Comparison of ENCODE assay signal across 18 cellular contexts in the genomic region with DNA sequence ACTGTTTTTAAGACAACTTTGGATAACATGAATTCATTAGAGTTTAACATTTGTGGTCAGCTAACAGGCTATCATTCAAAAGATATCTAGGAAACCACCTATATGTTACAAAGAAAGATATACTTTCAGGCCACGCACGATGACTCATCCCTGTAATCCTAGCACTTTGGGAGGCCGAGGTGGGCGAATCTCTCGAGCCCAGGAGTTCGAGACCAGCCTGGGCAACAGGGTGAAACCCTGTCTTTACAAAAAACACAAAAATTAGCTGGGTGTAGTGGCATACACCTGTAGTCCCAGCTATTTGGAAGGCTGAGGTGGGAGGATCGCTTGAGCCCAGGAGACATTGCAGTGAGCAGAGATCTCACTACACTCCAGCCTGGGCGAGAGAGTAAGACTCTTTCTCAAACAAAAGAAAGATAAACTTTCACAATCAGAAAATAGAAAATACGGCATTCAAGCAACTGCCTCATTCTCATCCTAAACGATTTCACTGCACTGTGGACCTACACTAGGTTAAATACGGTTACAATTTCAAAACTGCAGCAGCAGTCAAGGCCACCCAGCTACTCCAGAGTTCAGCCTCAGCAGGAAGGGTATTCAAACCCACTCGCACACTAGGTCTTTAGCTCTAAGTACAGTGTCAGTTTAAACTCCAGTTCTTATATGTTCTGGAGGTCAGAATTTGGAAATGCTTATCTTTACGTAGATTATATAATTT.
DNase-seq lines count a peak whose midpoint lies in the region; ATAC-seq and TF ChIP-seq lines count a peak whose summit lies in the region.
"Had no signal": no experiment of that assay in that cellular context is flagged by ENCODE, and none has a peak within 500 bp of the region (broad histone marks: within the 10 kb centered on the region; RNA-seq: fewer than 3 reads in every experiment).

No MANE protein-coding gene starts in this region.

- H3K4me1 ChIP-seq in BE2C, result peaks cover 6% of the 10 kb centered on the region; the same call in 1 of the 2 replicates
- H3K4me1 ChIP-seq: esophagus muscularis mucosa, suprapubic skin had no signal

- peak; percentile 18 for DNase-seq in activated naive CD4-positive, alpha-beta T cell treated with anti-CD3 and anti-CD28 coated beads for 36 hours
- DNase-seq in activated naive CD4-positive, alpha-beta T cell treated with anti-CD3 and anti-CD28 coated beads, Interleukin-2, amount 50 U/mL, for 72 hours (ENCODE audit: low spot score in 2 of 2), result no peak
- no peak for DNase-seq in WTC11 (ENCODE audit: low spot score)
- no peak for DNase-seq in left lobe of liver (ENCODE audit: low spot score)
- no peak for DNase-seq in C1 segment of cervical spinal cord (lab: John Stamatoyannopoulos, UW)
- no peak for DNase-seq in BE2C
- DNase-seq: activated naive CD8-positive, alpha-beta T cell treated with anti-CD3 and anti-CD28 coated beads, Interleukin-2, amount 10 ng/mL, durations not matched to agents 7 days and 5 days; immature natural killer cell; naive B cell; NCI-H1694 treated with DMSO at 0.1 percent for 48 hours; NCI-H510A; stimulated activated CD4-positive, alpha-beta T cell treated with anti-CD3 and anti-CD28 coated beads, Interleukin-2, amount 100 ng/mL, for 48 hours had no signal

- H3K4me3 Mint-ChIP-seq in activated naive CD4-positive, alpha-beta T cell treated with anti-CD3 and anti-CD28 coated beads for 36 hours, result no peak overlapping the region
- no peak overlapping the region for H3K4me3 Mint-ChIP-seq in WTC11
- H3K4me3 Mint-ChIP-seq: activated naive CD8-positive, alpha-beta T cell treated with anti-CD3 and anti-CD28 coated beads, Interleukin-2, amount 10 ng/mL, durations not matched to agents 7 days and 5 days; immature natural killer cell had no signal

- H3K27ac Mint-ChIP-seq in activated naive CD4-positive, alpha-beta T cell treated with anti-CD3 and anti-CD28 coated beads for 36 hours, result no peak overlapping the region
- H3K27ac Mint-ChIP-seq in activated naive CD4-positive, alpha-beta T cell treated with anti-CD3 and anti-CD28 coated beads, Interleukin-2, amount 50 U/mL, for 72 hours, result no peak overlapping the region
- H3K27ac Mint-ChIP-seq in WTC11, result no peak overlapping the region
- H3K27ac Mint-ChIP-seq: activated naive CD8-positive, alpha-beta T cell treated with anti-CD3 and anti-CD28 coated beads, Interleukin-2, amount 10 ng/mL, durations not matched to agents 7 days and 5 days; immature natural killer cell had no signal

- no peaks in the 10 kb centered on the region for H3K36me3 Mint-ChIP-seq in activated naive CD4-positive, alpha-beta T cell treated with anti-CD3 and anti-CD28 coated beads for 36 hours (ENCODE audit: low read depth)
- H3K36me3 Mint-ChIP-seq in activated naive CD4-positive, alpha-beta T cell treated with anti-CD3 and anti-CD28 coated beads, Interleukin-2, amount 50 U/mL, for 72 hours, result peaks cover 0 to 8% of the 10 kb centered on the region in 2 donors
- H3K36me3 Mint-ChIP-seq in WTC11, result no peaks in the 10 kb centered on the region
- H3K36me3 Mint-ChIP-seq: immature natural killer cell, naive B cell had no signal

- H3K36me3 ChIP-seq in BE2C, result no peaks in the 10 kb centered on the region
- H3K36me3 ChIP-seq: esophagus muscularis mucosa, SJSA1, suprapubic skin had no signal

- TF ChIP-seq CTCF in WTC11 (IDR thresholded peaks at IDR 0.05) (no peak), BE2C (IDR thresholded peaks at IDR 0.05; ENCODE audit: low read depth, low read length) (no peak)

- peaks cover 18% of the 10 kb centered on the region for H3K4me1 Mint-ChIP-seq in activated naive CD4-positive, alpha-beta T cell treated with anti-CD3 and anti-CD28 coated beads for 36 hours (ENCODE audit: low read depth)
- H3K4me1 Mint-ChIP-seq in WTC11, result peaks cover 22% of the 10 kb centered on the region
- H3K4me1 Mint-ChIP-seq: immature natural killer cell had no signal

- CTCF ChIA-PET in activated naive CD4-positive, alpha-beta T cell treated with anti-CD3 and anti-CD28 coated beads for 36 hours (lab: Charles Lee), result no interaction called here
- CTCF ChIA-PET in WTC11 (lab: Charles Lee), result interaction anchor here (0.6 to 1.5 kb wide), 2 partner anchors 40 to 253 kb away, joined by 3 to 4 read pairs; no protein-coding TSS in a partner anchor

- H3K4me3 ChIP-seq in BE2C (ENCODE audit: low read depth, low read length), result no peak overlapping the region
- H3K4me3 ChIP-seq: esophagus muscularis mucosa, lung, SJSA1, suprapubic skin had no signal

- H3K9me3 ChIP-seq in BE2C, result no peaks in the 10 kb centered on the region; the same call in 1 of the 2 replicates
- H3K9me3 ChIP-seq: esophagus muscularis mucosa, SJSA1, suprapubic skin had no signal

- ATAC-seq in activated naive CD4-positive, alpha-beta T cell treated with anti-CD3 and anti-CD28 coated beads, Interleukin-2, amount 50 U/mL, for 72 hours, result no peak
- ATAC-seq in HG02852 (IDR thresholded peaks at IDR 0.05; ENCODE audit: unreplicated experiment) (peak; percentile 38), WTC11 (peak; percentile 68), left lobe of liver (peak; percentile 58), HG03135 (IDR thresholded peaks at IDR 0.05; ENCODE audit: unreplicated experiment) (no peak)

- intact Hi-C loops in activated naive CD4-positive, alpha-beta T cell treated with anti-CD3 and anti-CD28 coated beads for 36 hours (cut with micrococcal nuclease), result loop anchor here (5.0 kb wide), 3 partner anchors 80 to 170 kb away; no protein-coding TSS in a partner anchor

- H3K27me3 Mint-ChIP-seq in activated naive CD4-positive, alpha-beta T cell treated with anti-CD3 and anti-CD28 coated beads for 36 hours (ENCODE audit: low read depth), result no peaks in the 10 kb centered on the region
- H3K27me3 Mint-ChIP-seq in WTC11 (ENCODE audit: low read depth), result no peaks in the 10 kb centered on the region
- H3K27me3 Mint-ChIP-seq: activated naive CD8-positive, alpha-beta T cell treated with anti-CD3 and anti-CD28 coated beads, Interleukin-2, amount 10 ng/mL, durations not matched to agents 7 days and 5 days; naive B cell had no signal

- no peaks in the 10 kb centered on the region for H3K9me3 Mint-ChIP-seq in activated naive CD4-positive, alpha-beta T cell treated with anti-CD3 and anti-CD28 coated beads for 36 hours
- peaks cover 0 to 7% of the 10 kb centered on the region in 2 donors for H3K9me3 Mint-ChIP-seq in activated naive CD4-positive, alpha-beta T cell treated with anti-CD3 and anti-CD28 coated beads, Interleukin-2, amount 50 U/mL, for 72 hours
- H3K9me3 Mint-ChIP-seq in WTC11, result no peaks in the 10 kb centered on the region
- H3K9me3 Mint-ChIP-seq: immature natural killer cell had no signal

- H3K27me3 ChIP-seq in BE2C, result no peaks in the 10 kb centered on the region
- H3K27me3 ChIP-seq: esophagus muscularis mucosa, SJSA1, suprapubic skin had no signal

- POLR2A ChIA-PET in WTC11 (lab: Charles Lee), result no interaction called here

TF ChIP-seq in WTC11, 78 proteins besides CTCF, POLR2A, EP300 and RAD21 (continues in another document):
- TF ChIP-seq SP1 (CRISPR knock-in tag; conservative IDR thresholded peaks at IDR 0.05) (no peak), ESRRA (CRISPR knock-in tag; IDR thresholded peaks at IDR 0.05; ENCODE audit: borderline replicate concordance) (no peak), JAZF1 (CRISPR knock-in tag; IDR thresholded peaks at IDR 0.05) (no peak), ZMAT4 (CRISPR knock-in tag; IDR thresholded peaks at IDR 0.05) (no peak), ELF4 (CRISPR knock-in tag; IDR thresholded peaks at IDR 0.05; ENCODE audit: low read depth) (no peak), E2F4 (CRISPR knock-in tag; IDR thresholded peaks at IDR 0.05; ENCODE audit: borderline replicate concordance, low read depth) (no peak), ATF1 (CRISPR knock-in tag; IDR thresholded peaks at IDR 0.05) (no peak), KAT7 (CRISPR knock-in tag; IDR thresholded peaks at IDR 0.05; ENCODE audit: borderline replicate concordance) (no peak), ZNF138 (CRISPR knock-in tag; conservative IDR thresholded peaks at IDR 0.05) (no peak), ZNF396 (CRISPR knock-in tag; IDR thresholded peaks at IDR 0.05; ENCODE audit: borderline replicate concordance) (no peak), TEAD1 (CRISPR knock-in tag; IDR thresholded peaks at IDR 0.05) (no peak), ZNF317 (CRISPR knock-in tag; IDR thresholded peaks at IDR 0.05; ENCODE audit: borderline replicate concordance, low read depth) (no peak), MAX (CRISPR knock-in tag; IDR thresholded peaks at IDR 0.05) (no peak), GTF2I (CRISPR knock-in tag; conservative IDR thresholded peaks at IDR 0.05) (no peak)
- TF ChIP-seq, protein P1, sequence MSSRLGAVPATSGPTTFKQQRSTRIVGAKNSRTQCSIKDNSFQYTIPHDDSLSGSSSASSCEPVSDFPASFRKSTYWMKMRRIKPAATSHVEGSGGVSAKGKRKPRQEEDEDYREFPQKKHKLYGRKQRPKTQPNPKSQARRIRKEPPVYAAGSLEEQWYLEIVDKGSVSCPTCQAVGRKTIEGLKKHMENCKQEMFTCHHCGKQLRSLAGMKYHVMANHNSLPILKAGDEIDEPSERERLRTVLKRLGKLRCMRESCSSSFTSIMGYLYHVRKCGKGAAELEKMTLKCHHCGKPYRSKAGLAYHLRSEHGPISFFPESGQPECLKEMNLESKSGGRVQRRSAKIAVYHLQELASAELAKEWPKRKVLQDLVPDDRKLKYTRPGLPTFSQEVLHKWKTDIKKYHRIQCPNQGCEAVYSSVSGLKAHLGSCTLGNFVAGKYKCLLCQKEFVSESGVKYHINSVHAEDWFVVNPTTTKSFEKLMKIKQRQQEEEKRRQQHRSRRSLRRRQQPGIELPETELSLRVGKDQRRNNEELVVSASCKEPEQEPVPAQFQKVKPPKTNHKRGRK (CRISPR knock-in tag; IDR thresholded peaks at IDR 0.05; ENCODE audit: borderline replicate concordance), result no peak

Comparison
In these comparisons a context has a peak if more than half of its experiments do, and no peak if none do; other contexts are left out.
1. ATAC-seq: peak in HG02852 (single experiment), WTC11 (single experiment) and left lobe of liver (single experiment); none in activated naive CD4-positive, alpha-beta T cell treated with anti-CD3 and anti-CD28 coated beads, Interleukin-2, amount 50 U/mL, for 72 hours (0 of 2) and HG03135 (single experiment).